Comparison of ENCODE assay signal across 8 cellular contexts in the genomic region with DNA sequence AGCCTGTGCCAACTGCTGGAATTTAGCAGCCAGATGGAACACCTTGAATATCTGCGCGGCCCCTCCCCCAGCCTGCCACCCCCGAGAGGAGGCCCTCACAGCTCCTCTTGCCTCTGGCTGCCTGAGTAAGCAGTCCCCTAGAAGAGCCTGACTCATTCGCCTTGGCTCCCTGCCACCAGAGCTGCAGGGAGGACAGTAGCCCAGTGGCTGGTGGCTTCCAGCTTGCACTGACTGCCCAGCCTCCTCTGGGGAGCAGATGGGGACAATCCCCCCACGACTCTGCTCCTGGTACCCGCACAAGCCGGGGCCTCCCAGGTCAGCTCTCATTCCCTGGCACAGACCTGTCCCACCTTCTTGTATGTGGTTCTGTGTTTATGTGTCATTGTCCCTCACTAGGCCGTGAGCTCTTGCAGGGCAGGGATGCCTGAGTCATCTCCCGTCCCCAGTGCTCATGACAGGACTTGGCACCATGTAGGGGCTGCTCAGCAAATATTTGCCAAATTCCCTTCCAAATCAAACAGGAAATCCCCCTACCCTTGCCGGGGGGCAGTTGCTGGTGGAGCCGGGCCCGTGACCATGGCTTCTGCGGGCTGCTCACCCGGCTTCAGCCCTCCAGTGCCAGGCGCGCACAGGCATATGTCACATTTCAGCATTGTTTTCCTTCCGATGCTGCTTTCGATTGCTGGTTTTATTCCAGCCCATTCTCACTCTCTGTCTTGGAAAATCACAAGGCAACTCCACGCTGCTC. TPM values are rescaled to one million over a fixed set of nuclear protein-coding genes. Genes with fewer than 3 reads are reported as not detected.
DNase-seq lines count a peak whose midpoint lies in the region; ATAC-seq and TF ChIP-seq lines count a peak whose summit lies in the region.

No MANE protein-coding gene starts in this region.

- peak overlapping the region; percentile 64 for H3K4me2 ChIP-seq in fibroblast of lung (ENCODE audit: extremely low read depth, insufficient read depth, low read length)

- H3K27ac ChIP-seq in fibroblast of lung (ENCODE audit: insufficient read depth, low read length), result no peak overlapping the region
- H3K27ac ChIP-seq in tibial artery, result peak overlapping the region; percentile 60 to 65

- DNase-seq in EL (peak; percentile 97), NB4 (ENCODE audit: low read depth) (peak; percentile 81), fibroblast of lung (ENCODE audit: low read depth in 2 of 2) (peak; percentile 81 to 89), nucleus accumbens (lab: John Stamatoyannopoulos, UW) (peak in 55 of 56 donors; percentile 32 to 97 (median 77)), tibial artery (peak; percentile 96), cortex of kidney (lab: John Stamatoyannopoulos, UW) (no peak)

- intact Hi-C loops in tibial artery (cut with DNase I; ENCODE audit: low total_unique reads), result no loop called here

- no peak overlapping the region for H3K9ac ChIP-seq in fibroblast of lung (ENCODE audit: insufficient read depth, low read length)

- H3K4me1 ChIP-seq in fibroblast of lung (ENCODE audit: control insufficient read depth, extremely low read depth, insufficient read depth, low read length) (peaks cover 7% of the 10 kb centered on the region), tibial artery (peaks cover 0 to 25% (median 19%) of the 10 kb centered on the region in 4 donors)

- H3K36me3 ChIP-seq in fibroblast of lung (ENCODE audit: control insufficient read depth, insufficient read depth, low read length) (no peaks in the 10 kb centered on the region), tibial artery (no peaks in the 10 kb centered on the region)

- no peak overlapping the region for H2AFZ ChIP-seq in fibroblast of lung (ENCODE audit: low read length)

- ATAC-seq in activated CD4-positive, CD25-positive, alpha-beta regulatory T cell treated with anti-CD3 and anti-CD28 coated beads, Interleukin-2, amount 50 U/mL, for 24 hours, result peak; percentile 61 to 69
- no peak for ATAC-seq in HG02763 (IDR thresholded peaks at IDR 0.05; ENCODE audit: unreplicated experiment)

- TF ChIP-seq POLR2A in NB4 (IDR thresholded peaks at IDR 0.05; ENCODE audit: extremely low read depth, insufficient read length), result no peak

- no peak overlapping the region for H3K4me3 ChIP-seq in NB4 (ENCODE audit: low read depth, low read length)
- H3K4me3 ChIP-seq in fibroblast of lung (replicated peaks in 1 of 4; ENCODE audit: control extremely low read depth in 1 of 4, insufficient read depth in 1 of 4, low read depth in 3 of 4, low read length in 4 of 4), result no peak overlapping the region
- peak overlapping the region in 1 of 2 donors; percentile 27 for H3K4me3 ChIP-seq in tibial artery

- H3K9me3 ChIP-seq in fibroblast of lung (ENCODE audit: control insufficient read depth, insufficient read depth, low read depth, low read length) (no peaks in the 10 kb centered on the region), tibial artery (peaks cover 0 to under 1% (median 0%) of the 10 kb centered on the region in 3 donors)

- H3K79me2 ChIP-seq in fibroblast of lung (ENCODE audit: control insufficient read depth, insufficient read depth, low read length), result no peaks in the 10 kb centered on the region

- H3K27me3 ChIP-seq in fibroblast of lung (ENCODE audit: control insufficient read depth, insufficient read depth, low read length) (peaks cover 9% of the 10 kb centered on the region), tibial artery (peaks cover 0 to 15% of the 10 kb centered on the region in 2 donors)

- TF ChIP-seq CTCF in NB4 (IDR thresholded peaks at IDR 0.05; ENCODE audit: low read depth, low read length) (no peak), fibroblast of lung (conservative IDR thresholded peaks at IDR 0.05 in 1 of 2, IDR thresholded peaks at IDR 0.05 in 1 of 2; ENCODE audit: low read depth in 1 of 2, low read length in 2 of 2) (no peak), tibial artery (IDR thresholded peaks at IDR 0.05) (no peak)

- no peaks in the 10 kb centered on the region for H4K20me1 ChIP-seq in fibroblast of lung (ENCODE audit: control insufficient read depth, extremely low read depth, insufficient read depth, low read length)

RNA-seq across cellular contexts. Expression of a gene that starts 43.6 kb away (rescaled TPM):
- total RNA-seq in fibroblast of lung, result not detected in 2 replicates
- polyA plus RNA-seq in fibroblast of lung, result not detected in 2 replicates
- polyA plus RNA-seq in fibroblast of lung (2012), result not detected in 2 replicates
- not detected in 2 replicates for polyA minus RNA-seq in fibroblast of lung (ENCODE audit: low replicate concordance)
